Comparison of ENCODE assay signal across 19 cellular contexts in the genomic region with DNA sequence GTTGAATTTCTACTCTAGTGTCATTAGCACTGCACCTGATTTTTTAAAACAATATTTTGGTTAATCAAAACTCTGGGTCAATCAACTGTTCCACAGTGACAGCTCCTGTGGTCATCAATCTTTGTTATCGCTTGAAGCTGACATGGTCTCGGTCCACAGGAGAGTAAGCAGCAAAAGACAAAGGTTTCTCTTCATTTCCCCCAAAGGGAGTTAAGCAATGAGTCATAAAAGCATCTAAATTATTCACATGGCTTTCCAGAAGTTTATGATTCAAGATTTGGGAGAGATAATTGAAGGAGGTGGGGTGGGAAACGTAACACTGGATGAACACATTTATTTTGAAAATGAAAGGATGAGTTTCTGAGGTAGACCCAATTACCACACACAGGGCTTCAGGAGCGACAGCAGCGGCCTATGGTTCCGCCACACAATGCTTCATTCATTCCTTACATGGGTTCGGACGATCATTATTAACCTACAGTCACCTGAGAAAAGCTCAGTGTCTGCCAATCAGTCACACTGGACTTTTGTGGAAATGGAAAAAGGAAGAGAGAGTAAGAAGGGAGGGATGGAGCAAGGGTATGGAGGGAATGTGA.
A peak's percentile ranks its signal among the peaks of the same experiment; 100 is the strongest.
DNase-seq lines count a peak whose midpoint lies in the region; ATAC-seq and TF ChIP-seq lines count a peak whose summit lies in the region.
"Had no signal": no experiment of that assay in that cellular context is flagged by ENCODE, and none has a peak within 500 bp of the region (broad histone marks: within the 10 kb centered on the region; RNA-seq: fewer than 3 reads in every experiment).

No MANE protein-coding gene starts in this region.

- H3K36me3 ChIP-seq in SK-N-SH (replicated peaks in 1 of 2; ENCODE audit: control insufficient read depth in 1 of 2, insufficient read depth in 2 of 2, low read length in 1 of 2) (no peaks in the 10 kb centered on the region), adipocyte (ENCODE audit: control insufficient read depth, insufficient read depth, low read length, severe bottlenecking) (no peaks in the 10 kb centered on the region)
- H3K36me3 ChIP-seq: HAP-1 had no signal

- H3K79me2 ChIP-seq in SK-N-SH (ENCODE audit: insufficient read depth) = no peaks in the 10 kb centered on the region

- CTCF ChIA-PET in SK-N-SH (lab: Yijun Ruan, JAX) = no interaction called here

- no peaks in the 10 kb centered on the region for H3K9me2 ChIP-seq in SK-N-SH

- H3K4me1 ChIP-seq in SK-N-SH (ENCODE audit: control insufficient read depth in 1 of 2, insufficient read depth in 2 of 2, low read depth in 1 of 2, low read length in 1 of 2) = peaks cover 4 to 26% of the 10 kb centered on the region in 2 experiments; a peak in 3 of 4 replicates
- peaks cover 18% of the 10 kb centered on the region for H3K4me1 ChIP-seq in adipocyte (ENCODE audit: control insufficient read depth, insufficient read depth, low read length)

- H3K4me1 Mint-ChIP-seq in progenitor cell of endocrine pancreas (ENCODE audit: low read depth) = peaks cover 21% of the 10 kb centered on the region

- peak in 1 of 2 experiments; percentile 19; a peak in 1 of 4 replicates for TF ChIP-seq EP300 in SK-N-SH (IDR thresholded peaks at IDR 0.05; ENCODE audit: borderline replicate concordance in 1 of 2, low read depth in 1 of 2, low read length in 1 of 2)

- no peak for TF ChIP-seq RAD21 in SK-N-SH (IDR thresholded peaks at IDR 0.05; ENCODE audit: low read length)

- ATAC-seq in SK-N-SH treated with all-trans-retinoic acid at 6 μM for 48 hours (no peak), GM19467 (IDR thresholded peaks at IDR 0.05; ENCODE audit: unreplicated experiment) (no peak)

- peak overlapping the region; percentile 33 for H3K27ac Mint-ChIP-seq in progenitor cell of endocrine pancreas

- DNase-seq in SK-N-SH (no peak), adipocyte (ENCODE audit: low read depth) (no peak), kidney glomerular epithelial cell (lab: John Stamatoyannopoulos, UW) (peak; percentile 84), progenitor cell of endocrine pancreas (ENCODE audit: low spot score, unreplicated experiment) (no peak), NCI-H146 (lab: John Stamatoyannopoulos, UW) (no peak), GOT3 (lab: John Stamatoyannopoulos, UW) (no peak)
- DNase-seq: DMS 273 treated with DMSO at 0.1 percent for 48 hours, DND-41, Karpas-422, MM.1S, NCI-H1105, NCI-H1694, NCI-H524 treated with DMSO at 0.1 percent for 48 hours, PC-9 had no signal

- H3K27ac ChIP-seq in SK-N-SH (ENCODE audit: low read depth in 2 of 2, low read length in 1 of 2) = peak overlapping the region in 1 of 2 experiments; percentile 38; a peak in 1 of 4 replicates
- H3K27ac ChIP-seq: 22Rv1, PC-9 had no signal

- H3K9ac ChIP-seq in SK-N-SH (no peak overlapping the region), adipocyte (ENCODE audit: low read length) (no peak overlapping the region)

- H3K9me3 ChIP-seq in SK-N-SH (no peaks in the 10 kb centered on the region), adipocyte (ENCODE audit: control insufficient read depth, low read length) (no peaks in the 10 kb centered on the region)
- H3K9me3 ChIP-seq: HAP-1 had no signal

- 0 out of 2 replicates have a peak overlapping the region, but pooled peaks have one; percentile 13 for H3K4me2 ChIP-seq in SK-N-SH
- H3K4me2 ChIP-seq: PC-9 had no signal

- H3K27me3 ChIP-seq in SK-N-SH (ENCODE audit: insufficient read depth) (no peaks in the 10 kb centered on the region), adipocyte (replicated peaks; ENCODE audit: control insufficient read depth, insufficient read depth, low read length) (no peaks in the 10 kb centered on the region)

- H3K36me3 Mint-ChIP-seq in progenitor cell of endocrine pancreas (ENCODE audit: insufficient read depth) = peaks cover 6% of the 10 kb centered on the region

- POLR2A ChIA-PET in SK-N-SH (lab: Yijun Ruan, JAX) = no interaction called here

- peaks cover 12% of the 10 kb centered on the region for H3F3A ChIP-seq in SK-N-SH (replicated peaks; ENCODE audit: insufficient read depth)

- H2AFZ ChIP-seq in SK-N-SH (ENCODE audit: low read depth) = no peak overlapping the region
- H2AFZ ChIP-seq: PC-9 had no signal

- TF ChIP-seq CTCF in SK-N-SH (IDR thresholded peaks at IDR 0.05) (no peak), progenitor cell of endocrine pancreas (IDR thresholded peaks at IDR 0.05; ENCODE audit: unreplicated experiment) (no peak)

- H3K4me3 ChIP-seq in SK-N-SH (ENCODE audit: low read depth in 2 of 2, low read length in 1 of 2) = no peak overlapping the region
- H3K4me3 ChIP-seq in adipocyte (ENCODE audit: low read length) = peak overlapping the region; percentile 16
- H3K4me3 ChIP-seq: HAP-1, PC-9 had no signal

- H3K4me3 Mint-ChIP-seq in progenitor cell of endocrine pancreas (ENCODE audit: low read depth) = no peak overlapping the region
- H3K4me3 Mint-ChIP-seq: CD14-positive monocyte had no signal

- H4K20me1 ChIP-seq in SK-N-SH (ENCODE audit: insufficient read depth) = no peaks in the 10 kb centered on the region

- H3K9me3 Mint-ChIP-seq in progenitor cell of endocrine pancreas (ENCODE audit: low read depth) = peaks cover 11% of the 10 kb centered on the region

- no peaks in the 10 kb centered on the region for H3K27me3 Mint-ChIP-seq in progenitor cell of endocrine pancreas

- 63% methylated on average over 8 of the region's 8 CpGs for WGBS in SK-N-SH (ENCODE audit: low lambda C conversion rate)

TF ChIP-seq in SK-N-SH, 30 proteins besides CTCF, POLR2A, EP300 and RAD21 (continues in another document):
- TF ChIP-seq SMC3 (IDR thresholded peaks at IDR 0.05; ENCODE audit: low read depth, low read length) = no peak
- TF ChIP-seq TAF1 (IDR thresholded peaks at IDR 0.05; ENCODE audit: borderline replicate concordance, low read depth, low read length) = no peak
- TF ChIP-seq SIN3A (IDR thresholded peaks at IDR 0.05; ENCODE audit: borderline replicate concordance, low read depth, low read length) = no peak
- TF ChIP-seq, protein P1, sequence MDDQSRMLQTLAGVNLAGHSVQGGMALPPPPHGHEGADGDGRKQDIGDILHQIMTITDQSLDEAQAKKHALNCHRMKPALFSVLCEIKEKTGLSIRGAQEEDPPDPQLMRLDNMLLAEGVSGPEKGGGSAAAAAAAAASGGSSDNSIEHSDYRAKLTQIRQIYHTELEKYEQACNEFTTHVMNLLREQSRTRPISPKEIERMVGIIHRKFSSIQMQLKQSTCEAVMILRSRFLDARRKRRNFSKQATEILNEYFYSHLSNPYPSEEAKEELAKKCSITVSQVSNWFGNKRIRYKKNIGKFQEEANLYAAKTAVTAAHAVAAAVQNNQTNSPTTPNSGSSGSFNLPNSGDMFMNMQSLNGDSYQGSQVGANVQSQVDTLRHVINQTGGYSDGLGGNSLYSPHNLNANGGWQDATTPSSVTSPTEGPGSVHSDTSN (IDR thresholded peaks at IDR 0.05) = peak; percentile 87
- no peak for TF ChIP-seq TEAD4 (IDR thresholded peaks at IDR 0.05; ENCODE audit: borderline replicate concordance, insufficient read depth)
- peak; percentile 58; the same call in 1 of the 2 replicates for TF ChIP-seq JUND (IDR thresholded peaks at IDR 0.05)
- no peak for TF ChIP-seq GATA2 (CRISPR knock-in tag; IDR thresholded peaks at IDR 0.05)
- no peak for TF ChIP-seq CHD2 (IDR thresholded peaks at IDR 0.05; ENCODE audit: low read length, partially characterized antibody)
- TF ChIP-seq ELF1 (IDR thresholded peaks at IDR 0.05) = no peak
- TF ChIP-seq, protein P2, sequence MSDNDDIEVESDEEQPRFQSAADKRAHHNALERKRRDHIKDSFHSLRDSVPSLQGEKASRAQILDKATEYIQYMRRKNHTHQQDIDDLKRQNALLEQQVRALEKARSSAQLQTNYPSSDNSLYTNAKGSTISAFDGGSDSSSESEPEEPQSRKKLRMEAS (IDR thresholded peaks at IDR 0.05; ENCODE audit: low read depth) = no peak

TF ChIP-seq in SK-N-SH treated with all-trans-retinoic acid at 6 μM for 48 hours, 23 proteins besides CTCF, POLR2A, EP300 and RAD21:
- TF ChIP-seq ZC3H10 (CRISPR knock-in tag; IDR thresholded peaks at IDR 0.05) (no peak), ISL1 (CRISPR knock-in tag; IDR thresholded peaks at IDR 0.05) (no peak), ZNF565 (CRISPR knock-in tag; conservative IDR thresholded peaks at IDR 0.05; ENCODE audit: low read depth) (no peak), ARNTL (CRISPR knock-in tag; IDR thresholded peaks at IDR 0.05; ENCODE audit: borderline replicate concordance, low read depth) (no peak), GLIS3 (CRISPR knock-in tag; IDR thresholded peaks at IDR 0.05) (no peak), OSR1 (CRISPR knock-in tag; IDR thresholded peaks at IDR 0.05) (no peak)
